9 cellular contexts compared by ENCODE assay signal in the genomic region with DNA sequence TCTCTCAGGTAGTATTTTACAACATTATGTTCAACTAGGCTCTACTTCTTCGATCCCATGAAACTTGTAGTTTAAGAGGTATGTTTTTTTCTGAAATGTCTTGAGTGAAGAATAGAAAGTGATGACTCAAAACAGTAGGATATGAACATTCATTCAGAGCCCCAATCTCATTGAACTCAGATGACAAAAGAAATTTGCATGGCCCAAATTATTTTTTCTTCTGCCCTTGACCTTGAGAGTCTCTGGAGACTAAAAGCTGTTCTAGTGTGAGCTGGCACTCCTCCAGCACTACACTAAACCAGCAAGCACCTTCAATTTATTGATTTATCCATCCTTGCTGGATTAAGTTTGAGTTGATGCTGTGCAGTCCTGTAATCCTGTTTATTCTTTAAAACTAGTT.
DNase-seq lines count a peak whose midpoint lies in the region; ATAC-seq lines count a peak whose summit lies in the region.
"Had no signal": no experiment of that assay in that cellular context is flagged by ENCODE, and none has a peak within 500 bp of the region (broad histone marks: within the 10 kb centered on the region; RNA-seq: fewer than 3 reads in every experiment).

No MANE protein-coding gene starts in this region.

- no peak overlapping the region for H3K27ac Mint-ChIP-seq in T-helper 2 cell treated with Interferon-gamma antibody and Interleukin-4, amounts not matched to agents 5 μg/mL and 100 μg/mL, for 36 hours
- H3K27ac Mint-ChIP-seq: activated naive CD8-positive, alpha-beta T cell treated with anti-CD3 and anti-CD28 coated beads, Interleukin-2, amount 10 ng/mL, durations not matched to agents 7 days and 5 days had no signal

- H3K4me1 Mint-ChIP-seq in T-helper 2 cell treated with Interferon-gamma antibody and Interleukin-4, amounts not matched to agents 5 μg/mL and 100 μg/mL, for 36 hours (ENCODE audit: low read depth): peaks cover 7% of the 10 kb centered on the region
- H3K4me1 Mint-ChIP-seq: activated naive CD8-positive, alpha-beta T cell treated with anti-CD3 and anti-CD28 coated beads, Interleukin-2, amount 10 ng/mL, durations not matched to agents 7 days and 5 days had no signal

- H3K27me3 Mint-ChIP-seq in T-helper 2 cell treated with Interferon-gamma antibody and Interleukin-4, amounts not matched to agents 5 μg/mL and 100 μg/mL, for 36 hours (ENCODE audit: low read depth): peaks cover 43% of the 10 kb centered on the region

- H3K4me3 Mint-ChIP-seq in T-helper 2 cell treated with Interferon-gamma antibody and Interleukin-4, amounts not matched to agents 5 μg/mL and 100 μg/mL, for 36 hours: no peak overlapping the region
- H3K4me3 Mint-ChIP-seq: activated naive CD8-positive, alpha-beta T cell treated with anti-CD3 and anti-CD28 coated beads, Interleukin-2, amount 10 ng/mL, durations not matched to agents 7 days and 5 days had no signal

- DNase-seq in RPMI8226 (peak; percentile 45), HCEC 1CT (no peak), OCI-M1 (lab: John Stamatoyannopoulos, UW) (no peak), EL (no peak)
- no peak for DNase-seq in T-helper 2 cell treated with Interferon-gamma antibody and Interleukin-4, amounts not matched to agents 5 μg/mL and 100 μg/mL, for 36 hours (ENCODE audit: low spot score)
- DNase-seq: activated naive CD8-positive, alpha-beta T cell treated with anti-CD3 and anti-CD28 coated beads, Interleukin-2, amount 10 ng/mL, durations not matched to agents 7 days and 5 days had no signal

- H3K9me3 Mint-ChIP-seq in T-helper 2 cell treated with Interferon-gamma antibody and Interleukin-4, amounts not matched to agents 5 μg/mL and 100 μg/mL, for 36 hours: no peaks in the 10 kb centered on the region
- H3K9me3 Mint-ChIP-seq: activated naive CD8-positive, alpha-beta T cell treated with anti-CD3 and anti-CD28 coated beads, Interleukin-2, amount 10 ng/mL, durations not matched to agents 7 days and 5 days had no signal

- H3K36me3 Mint-ChIP-seq in T-helper 2 cell treated with Interferon-gamma antibody and Interleukin-4, amounts not matched to agents 5 μg/mL and 100 μg/mL, for 36 hours (ENCODE audit: low read depth): no peaks in the 10 kb centered on the region
- H3K36me3 Mint-ChIP-seq: activated naive CD8-positive, alpha-beta T cell treated with anti-CD3 and anti-CD28 coated beads, Interleukin-2, amount 10 ng/mL, durations not matched to agents 7 days and 5 days had no signal

- peak; percentile 70 for ATAC-seq in GM18498 (IDR thresholded peaks at IDR 0.05; ENCODE audit: unreplicated experiment)
- peak; percentile 68 for ATAC-seq in GM19455 (IDR thresholded peaks at IDR 0.05; ENCODE audit: unreplicated experiment)
- peak; percentile 45 for ATAC-seq in HG03045 (IDR thresholded peaks at IDR 0.05; ENCODE audit: unreplicated experiment)
